Comparison of ENCODE assay signal across 8 cellular contexts in the genomic region with DNA sequence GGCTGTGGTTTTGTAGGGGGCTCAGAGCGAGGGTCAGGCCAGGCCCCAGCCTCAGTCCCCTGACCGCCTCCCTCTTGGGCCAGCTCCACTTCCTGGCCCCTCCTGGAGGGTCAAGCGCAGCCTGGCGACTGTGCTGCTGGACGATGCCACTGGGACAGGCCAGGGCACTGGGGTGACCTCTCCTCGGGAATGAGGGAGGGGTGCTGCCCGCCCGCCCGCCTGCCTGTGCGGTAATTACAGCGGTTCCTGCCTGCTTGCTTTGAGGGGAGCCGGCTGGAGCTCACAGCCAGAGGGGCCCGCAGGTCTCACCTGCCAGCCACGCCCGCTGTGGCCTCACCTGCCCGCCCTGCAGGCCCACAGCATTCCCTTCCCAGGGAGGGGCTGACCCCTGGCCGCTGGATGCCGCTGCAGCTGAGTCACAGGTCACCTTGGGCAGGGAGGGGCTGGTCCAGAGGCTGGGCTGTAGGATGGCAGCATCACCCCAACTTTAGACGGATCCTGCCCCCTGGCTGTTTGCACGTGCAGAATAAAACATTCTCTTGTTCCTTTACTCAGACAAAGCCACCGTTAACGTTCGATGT.
DNase-seq lines count a peak whose midpoint lies in the region; ATAC-seq, FAIRE-seq and TF ChIP-seq lines count a peak whose summit lies in the region.

No MANE protein-coding gene starts in this region.

- intact Hi-C loops in CD14-positive monocyte (cut with micrococcal nuclease), result loop anchor here (5.0 kb wide), 2 partner anchors 124 to 129 kb away; no protein-coding TSS in a partner anchor
- intact Hi-C loops in HepG2 (cut with micrococcal nuclease; ENCODE audit: unreplicated experiment), result loop anchor here (5.0 to 10.0 kb wide), 2 partner anchors 81 to 174 kb away; a partner anchor contains a TSS
- intact Hi-C loops in tibial artery (cut with DNase I; ENCODE audit: low total_unique reads), result loop anchor here (10.0 kb wide), 1 partner anchor 71 kb away; no protein-coding TSS in a partner anchor
- intact Hi-C loops in posterior vena cava (cut with DNase I), result no loop called here

- no peak for TF ChIP-seq POLR2A in HepG2 (IDR thresholded peaks at IDR 0.05; ENCODE audit: insufficient read depth in 1 of 2, low read depth in 2 of 2, low read length in 2 of 2)

- WGBS in HepG2 (ENCODE audit: low lambda C conversion rate), result 4% methylated on average over 15 of the region's 23 CpGs

- H3K9me3 ChIP-seq in HepG2 (ENCODE audit: low read length) (no peaks in the 10 kb centered on the region), tibial artery (no peaks in the 10 kb centered on the region)

- no peaks in the 10 kb centered on the region for H4K20me1 ChIP-seq in HepG2 (ENCODE audit: insufficient read depth, low read length)

- peak overlapping the region; percentile 37; the same call in 1 of the 2 replicates for H3K4me2 ChIP-seq in HepG2 (ENCODE audit: low read depth, low read length)

- TF ChIP-seq CTCF in CD14-positive monocyte (IDR thresholded peaks at IDR 0.05) (peak; percentile 33), WTC11 (IDR thresholded peaks at IDR 0.05) (no peak), HepG2 (CRISPR knock-in tag; IDR thresholded peaks at IDR 0.05) (peak; percentile 77), tibial artery (IDR thresholded peaks at IDR 0.05) (peak in 1 of 2 experiments; percentile 14)

- no peak overlapping the region for H3K9ac ChIP-seq in HepG2 (ENCODE audit: insufficient read depth, low read depth, low read length)

- DNase-seq in CD14-positive monocyte (ENCODE audit: low spot score) (no peak), HCEC 1CT (peak; percentile 40), WTC11 (ENCODE audit: low spot score) (peak; percentile 72), HepG2 (ENCODE audit: low spot score) (peak; percentile 75), tibial artery (no peak), posterior vena cava (ENCODE audit: low spot score) (no peak)

- TF ChIP-seq RAD21 in HepG2 (CRISPR knock-in tag; IDR thresholded peaks at IDR 0.05), result peak; percentile 74

- no peak overlapping the region for H2AFZ ChIP-seq in HepG2 (ENCODE audit: low read length)

- no peaks in the 10 kb centered on the region for H3K9me3 Mint-ChIP-seq in CD14-positive monocyte
- H3K9me3 Mint-ChIP-seq in WTC11, result no peaks in the 10 kb centered on the region

- in situ Hi-C loops in HepG2 (cut with HindIII; ENCODE audit: extremely low pct_ligation_motif_present, low pct_unique_long_range_greater_than_20kb), result loop anchor here (5.0 kb wide), 1 partner anchor 109 kb away; no protein-coding TSS in a partner anchor

- POLR2A ChIA-PET in WTC11 (lab: Charles Lee), result no interaction called here
- POLR2A ChIA-PET in HepG2 (lab: Yijun Ruan, JAX), result interaction anchor here (0.6 to 2.1 kb wide), 6 partner anchors 11 to 119 kb away, joined by 3 to 16 read pairs (median 6); a partner anchor contains a TSS

- peak; percentile 68 for FAIRE-seq in HepG2 (lab: Jason Lieb, UNC)

- BruUV-seq in HepG2 (replicated peaks; lab: Mats Ljungman, UMichigan), result no TSS peak

- peaks cover 6 to 16% (median 8%) of the 10 kb centered on the region in 3 donors for H3K27me3 Mint-ChIP-seq in CD14-positive monocyte (ENCODE audit: low read depth in 3 of 3)
- H3K27me3 Mint-ChIP-seq in WTC11 (ENCODE audit: low read depth), result no peaks in the 10 kb centered on the region

- TF ChIP-seq EP300 in HepG2 (IDR thresholded peaks at IDR 0.05; ENCODE audit: low read depth in 2 of 2, low read length in 2 of 2) (no peak), HepG2 (CRISPR knock-in tag; IDR thresholded peaks at IDR 0.05; ENCODE audit: borderline replicate concordance) (no peak)

- H3K4me1 Mint-ChIP-seq in CD14-positive monocyte (no peaks in the 10 kb centered on the region), WTC11 (peaks cover 4% of the 10 kb centered on the region; the same call in 1 of the 2 replicates)

- H3K4me3 ChIP-seq in HepG2 (replicated peaks in 1 of 3; ENCODE audit: insufficient read depth in 1 of 3, low read depth in 2 of 3, low read length in 3 of 3), result peak overlapping the region in 1 of 3 experiments; percentile 9; a peak in 1 of 6 replicates
- H3K4me3 ChIP-seq in tibial artery, result no peak overlapping the region

- no peak overlapping the region for H3K27ac Mint-ChIP-seq in CD14-positive monocyte
- no peak overlapping the region for H3K27ac Mint-ChIP-seq in WTC11

- H3K36me3 Mint-ChIP-seq in CD14-positive monocyte (no peaks in the 10 kb centered on the region), WTC11 (no peaks in the 10 kb centered on the region)

- H3K36me3 ChIP-seq in HepG2 (replicated peaks in 1 of 2; ENCODE audit: control insufficient read depth in 1 of 2, insufficient read depth in 2 of 2, low read length in 2 of 2) (no peaks in the 10 kb centered on the region), tibial artery (no peaks in the 10 kb centered on the region)

- ATAC-seq in WTC11, result peak; percentile 76
- peak; percentile 31 for ATAC-seq in HepG2
- ATAC-seq in GM21576 (IDR thresholded peaks at IDR 0.05; ENCODE audit: unreplicated experiment), result no peak
- no peak for ATAC-seq in HG03571 (IDR thresholded peaks at IDR 0.05; ENCODE audit: unreplicated experiment)

- H3K4me1 ChIP-seq in HepG2 (ENCODE audit: insufficient read depth, low read length), result peaks cover 82% of the 10 kb centered on the region
- peaks cover 0 to 23% (median 17%) of the 10 kb centered on the region in 4 donors for H3K4me1 ChIP-seq in tibial artery

- H3K27me3 ChIP-seq in HepG2 (ENCODE audit: control insufficient read depth in 1 of 2, insufficient read depth in 2 of 2, low read length in 2 of 2) (peaks cover 3 to 85% of the 10 kb centered on the region in 2 experiments; a peak in 4 of 5 replicates), tibial artery (peaks cover 0 to 82% of the 10 kb centered on the region in 2 donors)

- CTCF ChIA-PET in WTC11 (lab: Charles Lee), result interaction anchor here (0.6 to 3.3 kb wide), 30 partner anchors 10 to 193 kb away, joined by 3 to 27 read pairs (median 5); a partner anchor contains a TSS
- CTCF ChIA-PET in HepG2 (lab: Yijun Ruan, JAX; ENCODE audit: low intra/inter-chr PET ratio, low total read pairs), result interaction anchor here (0.8 to 1.2 kb wide), 2 partner anchors 10 to 107 kb away, joined by 3 read pairs; no protein-coding TSS in a partner anchor

- H3K27ac ChIP-seq in HepG2 (ENCODE audit: extremely low read length, insufficient read depth, low read length) (no peak overlapping the region), tibial artery (no peak overlapping the region)

- no peak overlapping the region for H3K4me3 Mint-ChIP-seq in CD14-positive monocyte
- no peak overlapping the region for H3K4me3 Mint-ChIP-seq in WTC11

- no peaks in the 10 kb centered on the region for H3K79me2 ChIP-seq in HepG2 (ENCODE audit: insufficient read depth, low read length)

TF ChIP-seq in WTC11, 78 proteins besides CTCF, POLR2A, EP300 and RAD21:
- TF ChIP-seq ETV6 (CRISPR knock-in tag; IDR thresholded peaks at IDR 0.05) (0 out of 2 replicates have a peak, but pooled peaks have one; percentile 18), NFE2L1 (CRISPR knock-in tag; IDR thresholded peaks at IDR 0.05) (peak; percentile 64), ZNF263 (CRISPR knock-in tag; IDR thresholded peaks at IDR 0.05; ENCODE audit: low read depth) (no peak), SP1 (CRISPR knock-in tag; conservative IDR thresholded peaks at IDR 0.05) (peak; percentile 50; the same call in 1 of the 2 replicates), ESRRA (CRISPR knock-in tag; IDR thresholded peaks at IDR 0.05; ENCODE audit: borderline replicate concordance) (peak; percentile 49; the same call in 1 of the 2 replicates), GABPB1 (CRISPR knock-in tag; IDR thresholded peaks at IDR 0.05) (peak; percentile 64; the same call in 1 of the 2 replicates)
TF ChIP-seq in WTC11: peak in this region for 5.

TF ChIP-seq in HepG2, 621 proteins besides CTCF, POLR2A, EP300 and RAD21 (continues in another document):
- TF ChIP-seq ATF7-NPFF (CRISPR knock-in tag; IDR thresholded peaks at IDR 0.05; ENCODE audit: low read depth) (no peak), ZEB1 (IDR thresholded peaks at IDR 0.05; ENCODE audit: insufficient replicate concordance, low read depth) (peak; percentile 98), SAP130 (CRISPR knock-in tag; IDR thresholded peaks at IDR 0.05; ENCODE audit: low read depth) (peak; percentile 58), EEA1 (CRISPR knock-in tag; IDR thresholded peaks at IDR 0.05; ENCODE audit: borderline replicate concordance) (peak; percentile 68; the same call in 1 of the 2 replicates), ZNF543 (CRISPR knock-in tag; IDR thresholded peaks at IDR 0.05) (no peak), TGIF2 (CRISPR knock-in tag; IDR thresholded peaks at IDR 0.05) (no peak), NR2F1 (CRISPR knock-in tag; IDR thresholded peaks at IDR 0.05) (peak; percentile 74 to 88), SPEN (CRISPR knock-in tag; IDR thresholded peaks at IDR 0.05; ENCODE audit: low read depth) (peak; percentile 46; the same call in 1 of the 2 replicates), ZNF143 (CRISPR knock-in tag; IDR thresholded peaks at IDR 0.05) (0 out of 2 replicates have a peak, but pooled peaks have one; percentile 18)
- TF ChIP-seq, protein P1, sequence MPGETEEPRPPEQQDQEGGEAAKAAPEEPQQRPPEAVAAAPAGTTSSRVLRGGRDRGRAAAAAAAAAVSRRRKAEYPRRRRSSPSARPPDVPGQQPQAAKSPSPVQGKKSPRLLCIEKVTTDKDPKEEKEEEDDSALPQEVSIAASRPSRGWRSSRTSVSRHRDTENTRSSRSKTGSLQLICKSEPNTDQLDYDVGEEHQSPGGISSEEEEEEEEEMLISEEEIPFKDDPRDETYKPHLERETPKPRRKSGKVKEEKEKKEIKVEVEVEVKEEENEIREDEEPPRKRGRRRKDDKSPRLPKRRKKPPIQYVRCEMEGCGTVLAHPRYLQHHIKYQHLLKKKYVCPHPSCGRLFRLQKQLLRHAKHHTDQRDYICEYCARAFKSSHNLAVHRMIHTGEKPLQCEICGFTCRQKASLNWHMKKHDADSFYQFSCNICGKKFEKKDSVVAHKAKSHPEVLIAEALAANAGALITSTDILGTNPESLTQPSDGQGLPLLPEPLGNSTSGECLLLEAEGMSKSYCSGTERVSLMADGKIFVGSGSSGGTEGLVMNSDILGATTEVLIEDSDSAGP (CRISPR knock-in tag; IDR thresholded peaks at IDR 0.05; ENCODE audit: borderline replicate concordance), result peak; percentile 60; the same call in 1 of the 2 replicates

Comparison
In these comparisons a context has a peak if more than half of its experiments do, and no peak if none do; other contexts are left out.
1. DNase-seq: peak in HCEC 1CT (single experiment), WTC11 (single experiment) and HepG2 (single experiment); none in CD14-positive monocyte (single experiment), tibial artery (0 of 2) and posterior vena cava (single experiment).
2. ATAC-seq: peak in WTC11 (single experiment) and HepG2 (single experiment); none in GM21576 (single experiment) and HG03571 (single experiment).
3. intact Hi-C loops: an anchor here in CD14-positive monocyte (5.0 kb wide), HepG2 (5.0 to 10.0 kb wide) and tibial artery (10.0 kb wide); none called in posterior vena cava.